8 cellular contexts compared by ENCODE assay signal in the genomic region with DNA sequence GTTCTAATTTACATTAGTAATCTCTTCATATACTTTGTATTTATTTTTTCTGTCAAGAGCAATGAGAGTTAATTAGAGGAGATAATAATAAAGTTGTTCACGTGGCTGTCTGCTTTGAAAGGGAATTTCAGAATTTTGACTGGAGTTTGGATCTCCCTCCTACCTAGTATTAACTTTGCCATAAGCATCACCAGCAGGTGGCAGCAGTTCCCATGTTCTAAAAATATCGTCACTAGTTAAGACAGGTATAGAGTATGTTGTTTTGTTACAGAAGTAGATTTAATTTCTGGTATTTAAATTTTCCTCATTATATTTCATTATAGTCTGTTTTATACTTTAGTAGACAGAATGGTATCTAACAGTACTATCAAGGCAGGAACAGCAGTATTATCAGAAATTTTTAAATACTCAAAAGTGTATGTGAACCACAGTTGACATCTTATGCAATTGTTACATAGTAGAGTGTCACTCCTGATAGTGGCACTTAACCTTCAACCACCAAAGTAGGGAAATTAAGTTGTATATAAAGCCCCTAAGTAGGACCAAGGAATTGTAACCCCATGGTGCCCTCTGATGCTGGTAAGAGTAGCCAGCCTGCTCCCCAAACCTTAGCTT. TPM values are rescaled to one million over a fixed set of nuclear protein-coding genes. Genes with fewer than 3 reads are reported as not detected.
DNase-seq lines count a peak whose midpoint lies in the region; TF ChIP-seq lines count a peak whose summit lies in the region.

No MANE protein-coding gene starts in this region.

- WGBS in tibial nerve, 2 donors: 12 to 14% methylated on average over 2 of the region's 2 CpGs

- H3K36me3 ChIP-seq in Peyer's patch (peaks cover 0 to 55% (median 0%) of the 10 kb centered on the region in 3 donors), fibroblast of lung (ENCODE audit: control insufficient read depth, insufficient read depth, low read length) (peaks cover 5% of the 10 kb centered on the region), neutrophil (peaks cover 40% of the 10 kb centered on the region), tibial nerve (peaks cover 0 to 65% (median 0%) of the 10 kb centered on the region in 3 donors)

- H3K9me3 ChIP-seq in Peyer's patch: no peaks in the 10 kb centered on the region
- H3K9me3 ChIP-seq in fibroblast of lung (ENCODE audit: control insufficient read depth, insufficient read depth, low read depth, low read length): no peaks in the 10 kb centered on the region
- H3K9me3 ChIP-seq in neutrophil: no peaks in the 10 kb centered on the region
- H3K9me3 ChIP-seq in tibial nerve: no peaks in the 10 kb centered on the region

- no peaks in the 10 kb centered on the region for H4K20me1 ChIP-seq in fibroblast of lung (ENCODE audit: control insufficient read depth, extremely low read depth, insufficient read depth, low read length)

- H3K27ac ChIP-seq in Peyer's patch (no peak overlapping the region), fibroblast of lung (ENCODE audit: insufficient read depth, low read length) (no peak overlapping the region), neutrophil (no peak overlapping the region), tibial nerve (no peak overlapping the region)

- H3K4me1 ChIP-seq in Peyer's patch: no peaks in the 10 kb centered on the region
- H3K4me1 ChIP-seq in fibroblast of lung (ENCODE audit: control insufficient read depth, extremely low read depth, insufficient read depth, low read length): no peaks in the 10 kb centered on the region
- H3K4me1 ChIP-seq in neutrophil (ENCODE audit: control insufficient read depth in 1 of 2, insufficient read depth in 1 of 2, low read depth in 1 of 2, low read length in 1 of 2): no peaks in the 10 kb centered on the region
- peaks cover 0 to 15% (median 4%) of the 10 kb centered on the region in 4 donors for H3K4me1 ChIP-seq in tibial nerve

- H3K9ac ChIP-seq in fibroblast of lung (ENCODE audit: insufficient read depth, low read length): no peak overlapping the region

- DNase-seq in HK-2 (ENCODE audit: unreplicated experiment) (peak; percentile 32), Peyer's patch (peak; percentile 61 to 93 (median 81)), fibroblast of lung (ENCODE audit: low read depth in 2 of 2) (peak; percentile 43 to 70), tibial nerve (ENCODE audit: low spot score in 2 of 2) (peak; percentile 75 to 95), cortex of kidney (lab: John Stamatoyannopoulos, UW) (no peak)
- peak; percentile 76 for DNase-seq in activated T-cell treated with anti-CD3 and anti-CD28 coated beads, Interleukin-2, amount 50 U/mL, for 1 hour

- TF ChIP-seq POLR2A in Peyer's patch (IDR thresholded peaks at IDR 0.05) (no peak), tibial nerve (IDR thresholded peaks at IDR 0.05) (no peak)

- H2AFZ ChIP-seq in fibroblast of lung (ENCODE audit: low read length): no peak overlapping the region

- H3K4me2 ChIP-seq in fibroblast of lung (ENCODE audit: extremely low read depth, insufficient read depth, low read length): no peak overlapping the region

- H3K4me3 ChIP-seq in Peyer's patch (no peak overlapping the region), fibroblast of lung (replicated peaks in 1 of 4; ENCODE audit: control extremely low read depth in 1 of 4, insufficient read depth in 1 of 4, low read depth in 3 of 4, low read length in 4 of 4) (no peak overlapping the region), neutrophil (ENCODE audit: low read depth in 1 of 2, low read length in 1 of 2) (no peak overlapping the region), tibial nerve (no peak overlapping the region)

- no peaks in the 10 kb centered on the region for H3K79me2 ChIP-seq in fibroblast of lung (ENCODE audit: control insufficient read depth, insufficient read depth, low read length)

- TF ChIP-seq EP300 in tibial nerve (IDR thresholded peaks at IDR 0.05): no peak

- TF ChIP-seq CTCF in GM12873 (IDR thresholded peaks at IDR 0.05; ENCODE audit: insufficient read depth, low read depth, low read length, missing control alignments) (peak; percentile 61), Peyer's patch (IDR thresholded peaks at IDR 0.05) (peak; percentile 61 to 84 (median 76)), fibroblast of lung (conservative IDR thresholded peaks at IDR 0.05 in 1 of 2, IDR thresholded peaks at IDR 0.05 in 1 of 2; ENCODE audit: low read depth in 1 of 2, low read length in 2 of 2) (peak; percentile 50 to 74), neutrophil (IDR thresholded peaks at IDR 0.05) (peak; percentile 73), tibial nerve (IDR thresholded peaks at IDR 0.05) (peak; percentile 67 to 81 (median 78))

- no peaks in the 10 kb centered on the region for H3K27me3 ChIP-seq in Peyer's patch
- no peaks in the 10 kb centered on the region for H3K27me3 ChIP-seq in fibroblast of lung (ENCODE audit: control insufficient read depth, insufficient read depth, low read length)
- H3K27me3 ChIP-seq in neutrophil: no peaks in the 10 kb centered on the region
- no peaks in the 10 kb centered on the region for H3K27me3 ChIP-seq in tibial nerve

RNA-seq across cellular contexts. Expression of gene GNPDA1, which starts 20.4 kb away (rescaled TPM):
- total RNA-seq in Peyer's patch: 10 to 100 TPM; 14.9 to 31.9 (median 23.5) TPM
- total RNA-seq in fibroblast of lung: 64.2 and 97.8 TPM in 2 replicates
- 30.0 and 40.6 TPM in 2 replicates for polyA plus RNA-seq in fibroblast of lung
- polyA plus RNA-seq in fibroblast of lung (2012): 40.8 and 61.6 TPM in 2 replicates
- polyA minus RNA-seq in fibroblast of lung (ENCODE audit: low replicate concordance): 51.8 and 62.3 TPM in 2 replicates
- 10 to 100 TPM; 14.0 to 29.7 (median 16.3) TPM for total RNA-seq in tibial nerve

RNA-seq across cellular contexts. Expression of gene RNF14, which starts 23.6 kb away (rescaled TPM):
- 10 to 100 TPM; 20.6 to 37.8 (median 34.6) TPM for total RNA-seq in Peyer's patch
- total RNA-seq in fibroblast of lung: 49.1 and 62.9 TPM in 2 replicates
- 53.1 and 65.3 TPM in 2 replicates for polyA plus RNA-seq in fibroblast of lung
- polyA plus RNA-seq in fibroblast of lung (2012): 51.9 and 63.9 TPM in 2 replicates
- polyA minus RNA-seq in fibroblast of lung (ENCODE audit: low replicate concordance): 62.5 and 74.9 TPM in 2 replicates
- 10 to 100 TPM; 48.0 to 70.5 (median 57.8) TPM for total RNA-seq in tibial nerve

RNA-seq across cellular contexts. Expression of gene PCDH12, which starts 34.5 kb away (rescaled TPM):
- 1 to 10 TPM in 2 of 4 donors, under 1 TPM in 2; 0.53 to 1.7 (median 1.1) TPM for total RNA-seq in Peyer's patch
- total RNA-seq in fibroblast of lung: under 0.01 TPM in 1 of 2 replicates, not detected in the other
- polyA plus RNA-seq in fibroblast of lung: 0.01 and 0.02 TPM in 2 replicates
- 0.03 and 0.05 TPM in 2 replicates for polyA plus RNA-seq in fibroblast of lung (2012)
- polyA minus RNA-seq in fibroblast of lung (ENCODE audit: low replicate concordance): 0.24 TPM in 1 of 2 replicates, not detected in the other
- 1 to 10 TPM; 1.0 to 4.5 (median 2.6) TPM for total RNA-seq in tibial nerve
